In the genomic region with DNA sequence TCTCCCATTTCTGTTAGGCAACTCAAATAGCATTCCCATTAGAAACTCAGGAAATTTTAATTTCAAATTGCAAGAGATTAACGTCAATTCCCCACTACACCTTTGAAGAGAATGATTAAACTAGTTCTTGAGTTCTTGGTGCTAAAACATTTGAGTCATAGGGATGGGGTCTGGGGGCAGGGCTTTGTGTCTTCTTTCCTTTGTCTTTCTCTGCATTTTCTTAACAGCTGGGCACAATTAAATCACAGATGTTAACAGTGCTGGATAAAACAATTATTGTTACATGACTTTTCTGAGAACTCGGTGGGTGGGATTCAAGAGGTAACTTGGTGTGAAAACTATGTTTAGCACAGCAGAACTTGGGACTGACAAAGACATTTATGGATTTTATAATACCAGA, we compare ENCODE assay signal across 29 cellular contexts.
"Had no signal": no experiment of that assay in that cellular context is flagged by ENCODE, and none has a peak within 500 bp of the region (broad histone marks: within the 10 kb centered on the region; RNA-seq: fewer than 3 reads in every experiment).

No MANE protein-coding gene starts in this region.

- DNase-seq: activated CD4-positive, alpha-beta T cell treated with anti-CD3 and anti-CD28 coated beads for 4 hours; activated CD4-positive, alpha-beta T cell treated with anti-CD3 and anti-CD28 coated beads, Interleukin-2, amount 50 U/mL, for 48 hours; activated CD8-positive, alpha-beta memory T cell treated with anti-CD3 and anti-CD28 coated beads for 24 hours; activated CD8-positive, alpha-beta memory T cell treated with anti-CD3 and anti-CD28 coated beads, Interleukin-2, amount 50 U/mL, for 4 hours; activated gamma-delta T cell; activated naive CD4-positive, alpha-beta T cell treated with anti-CD3 and anti-CD28 coated beads, Interleukin-2, amount 10 ng/mL, durations not matched to agents 7 days and 5 days; activated naive CD8-positive, alpha-beta T cell treated with anti-CD3 and anti-CD28 coated beads, Interleukin-2, amount 10 ng/mL, durations not matched to agents 7 days and 5 days; activated T-cell treated with anti-CD3 and anti-CD28 coated beads, Interleukin-2, amount 50 U/mL, for 1 hour; cerebellar nuclear complex; colonic mucosa; effector CD8-positive, alpha-beta T cell; foreskin melanocyte; heart right ventricle; midbrain; naive thymus-derived CD4-positive, alpha-beta T cell; pancreas; sigmoid colon; small intestine; stimulated activated CD4-positive, alpha-beta T cell treated with anti-CD3 and anti-CD28 coated beads, Interleukin-4, amount 100 ng/mL, for 24 hours had no signal

- H3K4me3 ChIP-seq: ascending aorta, cardiac muscle cell, colonic mucosa, heart right ventricle, pancreas, prostate gland, sigmoid colon, thoracic aorta, vagina had no signal

- H3K36me3 Mint-ChIP-seq: activated naive CD4-positive, alpha-beta T cell treated with anti-CD3 and anti-CD28 coated beads, Interleukin-2, amount 10 ng/mL, durations not matched to agents 7 days and 5 days; activated naive CD8-positive, alpha-beta T cell treated with anti-CD3 and anti-CD28 coated beads, Interleukin-2, amount 10 ng/mL, durations not matched to agents 7 days and 5 days; brain; naive thymus-derived CD4-positive, alpha-beta T cell; stimulated activated effector memory CD8-positive, alpha-beta T cell treated with anti-CD3 and anti-CD28 coated beads, Interleukin-12 subunit alpha, Interleukin-12 subunit beta, amount 100 ng/mL, for 72 hours; type B pancreatic cell had no signal

- ATAC-seq: esophagus mucosa; heart right ventricle; naive thymus-derived CD4-positive, alpha-beta T cell; pancreas; stimulated activated effector memory CD8-positive, alpha-beta T cell treated with anti-CD3 and anti-CD28 coated beads, Interleukin-12 subunit alpha, Interleukin-12 subunit beta, amount 100 ng/mL, for 72 hours had no signal

- H3K27ac Mint-ChIP-seq: activated naive CD4-positive, alpha-beta T cell treated with anti-CD3 and anti-CD28 coated beads, Interleukin-2, amount 10 ng/mL, durations not matched to agents 7 days and 5 days; activated naive CD8-positive, alpha-beta T cell treated with anti-CD3 and anti-CD28 coated beads, Interleukin-2, amount 10 ng/mL, durations not matched to agents 7 days and 5 days; naive thymus-derived CD4-positive, alpha-beta T cell; stimulated activated effector memory CD8-positive, alpha-beta T cell treated with anti-CD3 and anti-CD28 coated beads, Interleukin-12 subunit alpha, Interleukin-12 subunit beta, amount 100 ng/mL, for 72 hours; stimulated activated naive CD8-positive, alpha-beta T cell treated with anti-CD3 and anti-CD28 coated beads, Interleukin-15, Interleukin-2, amounts not matched to agents 100 ng/mL and 50 ng/mL, for 24 hours; type B pancreatic cell had no signal

- H3K27me3 Mint-ChIP-seq: stimulated activated naive CD8-positive, alpha-beta T cell treated with anti-CD3 and anti-CD28 coated beads, Interleukin-15, Interleukin-2, amounts not matched to agents 100 ng/mL and 50 ng/mL, for 24 hours had no signal

- H3K9me3 Mint-ChIP-seq: activated naive CD4-positive, alpha-beta T cell treated with anti-CD3 and anti-CD28 coated beads, Interleukin-2, amount 10 ng/mL, durations not matched to agents 7 days and 5 days; activated naive CD8-positive, alpha-beta T cell treated with anti-CD3 and anti-CD28 coated beads, Interleukin-2, amount 10 ng/mL, durations not matched to agents 7 days and 5 days; stimulated activated effector memory CD8-positive, alpha-beta T cell treated with anti-CD3 and anti-CD28 coated beads, Interleukin-12 subunit alpha, Interleukin-12 subunit beta, amount 100 ng/mL, for 72 hours; stimulated activated naive CD8-positive, alpha-beta T cell treated with anti-CD3 and anti-CD28 coated beads, Interleukin-15, Interleukin-2, amounts not matched to agents 100 ng/mL and 50 ng/mL, for 24 hours; type B pancreatic cell had no signal

- H3K4me1 Mint-ChIP-seq: activated naive CD4-positive, alpha-beta T cell treated with anti-CD3 and anti-CD28 coated beads, Interleukin-2, amount 10 ng/mL, durations not matched to agents 7 days and 5 days; activated naive CD8-positive, alpha-beta T cell treated with anti-CD3 and anti-CD28 coated beads, Interleukin-2, amount 10 ng/mL, durations not matched to agents 7 days and 5 days; brain; naive thymus-derived CD4-positive, alpha-beta T cell; stimulated activated effector memory CD8-positive, alpha-beta T cell treated with anti-CD3 and anti-CD28 coated beads, Interleukin-12 subunit alpha, Interleukin-12 subunit beta, amount 100 ng/mL, for 72 hours had no signal

- H3K4me3 Mint-ChIP-seq: activated naive CD4-positive, alpha-beta T cell treated with anti-CD3 and anti-CD28 coated beads, Interleukin-2, amount 10 ng/mL, durations not matched to agents 7 days and 5 days; activated naive CD8-positive, alpha-beta T cell treated with anti-CD3 and anti-CD28 coated beads, Interleukin-2, amount 10 ng/mL, durations not matched to agents 7 days and 5 days; brain; naive thymus-derived CD4-positive, alpha-beta T cell; stimulated activated effector memory CD8-positive, alpha-beta T cell treated with anti-CD3 and anti-CD28 coated beads, Interleukin-12 subunit alpha, Interleukin-12 subunit beta, amount 100 ng/mL, for 72 hours; stimulated activated naive CD8-positive, alpha-beta T cell treated with anti-CD3 and anti-CD28 coated beads, Interleukin-15, Interleukin-2, amounts not matched to agents 100 ng/mL and 50 ng/mL, for 24 hours; type B pancreatic cell had no signal
